12 cellular contexts compared by ENCODE assay signal in the genomic region with DNA sequence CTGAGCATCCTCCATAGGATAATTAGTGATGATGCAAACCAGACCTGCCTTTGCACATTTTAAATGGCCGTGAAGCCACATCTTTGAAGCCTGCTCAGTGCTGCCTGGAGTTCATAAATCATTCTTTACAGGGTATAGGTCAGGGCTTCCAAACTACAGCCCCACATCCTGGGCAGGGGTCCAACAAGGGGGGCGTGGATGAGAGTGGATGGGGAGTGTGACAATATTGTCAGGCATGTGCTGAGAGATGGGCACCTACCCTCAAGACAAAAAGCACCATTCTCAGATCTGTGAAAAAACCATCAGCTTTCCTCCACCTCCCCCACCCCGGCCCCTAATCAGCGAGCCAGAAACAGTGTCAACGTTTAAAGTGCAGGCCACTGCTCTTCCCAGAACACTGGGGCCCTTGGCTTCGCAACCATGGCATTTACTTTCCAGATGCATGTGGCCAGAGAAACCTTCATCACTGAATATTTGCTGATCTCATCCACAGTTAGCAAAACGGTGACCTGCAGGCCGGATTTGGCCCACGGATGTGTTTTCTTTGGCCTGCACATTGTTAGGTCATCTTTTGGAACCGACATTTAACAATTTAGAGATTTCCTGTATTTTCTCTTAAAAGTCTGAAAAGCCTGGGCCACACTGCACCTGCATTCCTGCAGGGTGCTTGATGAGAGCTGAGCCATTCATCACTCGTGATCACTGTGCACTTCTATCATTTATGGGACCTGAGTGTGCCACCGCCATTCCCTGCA.
DNase-seq lines count a peak whose midpoint lies in the region; ATAC-seq and TF ChIP-seq lines count a peak whose summit lies in the region.
"Had no signal": no experiment of that assay in that cellular context is flagged by ENCODE, and none has a peak within 500 bp of the region (broad histone marks: within the 10 kb centered on the region; RNA-seq: fewer than 3 reads in every experiment).

No MANE protein-coding gene starts in this region.

- H3K4me1 Mint-ChIP-seq in activated CD4-positive, alpha-beta memory T cell treated with anti-CD3 and anti-CD28 coated beads, Interleukin-2, amount 10 ng/mL, durations not matched to agents 7 days and 5 days: peaks cover 26% of the 10 kb centered on the region
- no peaks in the 10 kb centered on the region for H3K4me1 Mint-ChIP-seq in Calu3 (ENCODE audit: low read depth, unreplicated experiment)

- POLR2A ChIA-PET in activated CD4-positive, alpha-beta memory T cell treated with anti-CD3 and anti-CD28 coated beads, Interleukin-2, amount 10 ng/mL, durations not matched to agents 7 days and 5 days (lab: Charles Lee): interaction anchor here (0.7 kb wide), 1 partner anchor 76 kb away, joined by 3 read pairs; no protein-coding TSS in a partner anchor

- no TSS peak for BruUV-seq in Calu3 (replicated peaks; lab: Mats Ljungman, UMichigan)

- DNase-seq in GM04503 (ENCODE audit: low read depth) (peak; percentile 37), Right ventricle myocardium superior (peak; percentile 50), posterior vena cava (ENCODE audit: low spot score) (peak; percentile 88), Calu3 (no peak), NCI-H510A (lab: John Stamatoyannopoulos, UW) (no peak)
- no peak for DNase-seq in activated CD4-positive, alpha-beta memory T cell treated with anti-CD3 and anti-CD28 coated beads, Interleukin-2, amount 10 ng/mL, durations not matched to agents 7 days and 5 days
- DNase-seq: lower lobe of right lung, NCI-H82, T-helper 9 cell had no signal

- CTCF ChIA-PET in activated CD4-positive, alpha-beta memory T cell treated with anti-CD3 and anti-CD28 coated beads, Interleukin-2, amount 10 ng/mL, durations not matched to agents 7 days and 5 days (lab: Charles Lee): interaction anchor here (1.1 to 3.3 kb wide), 2 partner anchors 11 to 60 kb away, joined by 5 to 19 read pairs; no protein-coding TSS in a partner anchor
- CTCF ChIA-PET in Calu3 (lab: Charles Lee): interaction anchor here (0.6 kb wide), 1 partner anchor 29 kb away, joined by 4 read pairs; no protein-coding TSS in a partner anchor

- H3K27me3 Mint-ChIP-seq in activated CD4-positive, alpha-beta memory T cell treated with anti-CD3 and anti-CD28 coated beads, Interleukin-2, amount 10 ng/mL, durations not matched to agents 7 days and 5 days: no peaks in the 10 kb centered on the region
- H3K27me3 Mint-ChIP-seq in Calu3 (ENCODE audit: unreplicated experiment): no peaks in the 10 kb centered on the region

- no peak overlapping the region for H3K4me3 Mint-ChIP-seq in activated CD4-positive, alpha-beta memory T cell treated with anti-CD3 and anti-CD28 coated beads, Interleukin-2, amount 10 ng/mL, durations not matched to agents 7 days and 5 days
- no peak overlapping the region for H3K4me3 Mint-ChIP-seq in Calu3 (ENCODE audit: low read depth, unreplicated experiment)

- intact Hi-C loops in Right ventricle myocardium superior (cut with DNase I) (no loop called here), posterior vena cava (cut with DNase I) (loop anchor here in 1 of 2 donors (10.0 kb wide), 1 partner anchor 55 kb away; no protein-coding TSS in a partner anchor), Calu3 (cut with micrococcal nuclease; ENCODE audit: unreplicated experiment) (no loop called here)

- no peaks in the 10 kb centered on the region for H3K9me3 Mint-ChIP-seq in activated CD4-positive, alpha-beta memory T cell treated with anti-CD3 and anti-CD28 coated beads, Interleukin-2, amount 10 ng/mL, durations not matched to agents 7 days and 5 days
- H3K9me3 Mint-ChIP-seq in Calu3 (ENCODE audit: low read depth, unreplicated experiment): no peaks in the 10 kb centered on the region
- H3K9me3 Mint-ChIP-seq: activated T-helper 2 cell treated with anti-CD3 and anti-CD28 coated beads, Interferon-gamma antibody, Interleukin-2, Interleukin-4, amounts not matched to agents 10 μg/mL and 5 μg/mL and 100 μg/mL, durations not matched to agents 14 hours and 24 hours and 36 hours had no signal

- ATAC-seq in Right ventricle myocardium superior (ENCODE audit: poor library complexity): peak; percentile 61
- no peak for ATAC-seq in GM18870 (IDR thresholded peaks at IDR 0.05; ENCODE audit: unreplicated experiment)
- ATAC-seq in HG03432 (IDR thresholded peaks at IDR 0.05; ENCODE audit: unreplicated experiment): no peak

- peak overlapping the region; percentile 16 for H3K27ac Mint-ChIP-seq in activated CD4-positive, alpha-beta memory T cell treated with anti-CD3 and anti-CD28 coated beads, Interleukin-2, amount 10 ng/mL, durations not matched to agents 7 days and 5 days
- H3K27ac Mint-ChIP-seq in Calu3 (ENCODE audit: unreplicated experiment): no peak overlapping the region
- H3K27ac Mint-ChIP-seq: activated T-helper 2 cell treated with anti-CD3 and anti-CD28 coated beads, Interferon-gamma antibody, Interleukin-2, Interleukin-4, amounts not matched to agents 10 μg/mL and 5 μg/mL and 100 μg/mL, durations not matched to agents 14 hours and 24 hours and 36 hours had no signal

- no peak for TF ChIP-seq CTCF in Calu3 (IDR thresholded peaks at IDR 0.05; ENCODE audit: unreplicated experiment)

- H3K36me3 Mint-ChIP-seq in activated CD4-positive, alpha-beta memory T cell treated with anti-CD3 and anti-CD28 coated beads, Interleukin-2, amount 10 ng/mL, durations not matched to agents 7 days and 5 days (ENCODE audit: low read depth): peaks cover 52% of the 10 kb centered on the region
- no peaks in the 10 kb centered on the region for H3K36me3 Mint-ChIP-seq in Calu3 (ENCODE audit: insufficient read depth, unreplicated experiment)

Comparison
In these comparisons a context has a peak if more than half of its experiments do, and no peak if none do; other contexts are left out.
1. DNase-seq: peak in GM04503 (single experiment), Right ventricle myocardium superior (single experiment) and posterior vena cava (single experiment); none in activated CD4-positive, alpha-beta memory T cell treated with anti-CD3 and anti-CD28 coated beads, Interleukin-2, amount 10 ng/mL, durations not matched to agents 7 days and 5 days (single experiment), Calu3 (single experiment) and NCI-H510A (single experiment).